Comparison of ENCODE assay signal across 2 cellular contexts in genomic region chr1:24202987-24203386, GRCh38.
TF ChIP-seq lines count a peak whose summit lies in the region.

No MANE protein-coding gene starts in this region.

TF ChIP-seq in H1, 55 proteins besides CTCF, POLR2A, EP300 and RAD21:
- no peak for TF ChIP-seq SAP30 (IDR thresholded peaks at IDR 0.05; ENCODE audit: insufficient read depth, insufficient replicate concordance, low read length)

TF ChIP-seq in SK-N-SH treated with all-trans-retinoic acid at 6 μM for 48 hours, 23 proteins besides CTCF, POLR2A, EP300 and RAD21:
- TF ChIP-seq RARB (CRISPR knock-in tag; IDR thresholded peaks at IDR 0.05), result no peak
- TF ChIP-seq, protein P1, sequence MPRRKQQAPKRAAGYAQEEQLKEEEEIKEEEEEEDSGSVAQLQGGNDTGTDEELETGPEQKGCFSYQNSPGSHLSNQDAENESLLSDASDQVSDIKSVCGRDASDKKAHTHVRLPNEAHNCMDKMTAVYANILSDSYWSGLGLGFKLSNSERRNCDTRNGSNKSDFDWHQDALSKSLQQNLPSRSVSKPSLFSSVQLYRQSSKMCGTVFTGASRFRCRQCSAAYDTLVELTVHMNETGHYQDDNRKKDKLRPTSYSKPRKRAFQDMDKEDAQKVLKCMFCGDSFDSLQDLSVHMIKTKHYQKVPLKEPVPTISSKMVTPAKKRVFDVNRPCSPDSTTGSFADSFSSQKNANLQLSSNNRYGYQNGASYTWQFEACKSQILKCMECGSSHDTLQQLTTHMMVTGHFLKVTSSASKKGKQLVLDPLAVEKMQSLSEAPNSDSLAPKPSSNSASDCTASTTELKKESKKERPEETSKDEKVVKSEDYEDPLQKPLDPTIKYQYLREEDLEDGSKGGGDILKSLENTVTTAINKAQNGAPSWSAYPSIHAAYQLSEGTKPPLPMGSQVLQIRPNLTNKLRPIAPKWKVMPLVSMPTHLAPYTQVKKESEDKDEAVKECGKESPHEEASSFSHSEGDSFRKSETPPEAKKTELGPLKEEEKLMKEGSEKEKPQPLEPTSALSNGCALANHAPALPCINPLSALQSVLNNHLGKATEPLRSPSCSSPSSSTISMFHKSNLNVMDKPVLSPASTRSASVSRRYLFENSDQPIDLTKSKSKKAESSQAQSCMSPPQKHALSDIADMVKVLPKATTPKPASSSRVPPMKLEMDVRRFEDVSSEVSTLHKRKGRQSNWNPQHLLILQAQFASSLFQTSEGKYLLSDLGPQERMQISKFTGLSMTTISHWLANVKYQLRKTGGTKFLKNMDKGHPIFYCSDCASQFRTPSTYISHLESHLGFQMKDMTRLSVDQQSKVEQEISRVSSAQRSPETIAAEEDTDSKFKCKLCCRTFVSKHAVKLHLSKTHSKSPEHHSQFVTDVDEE (CRISPR knock-in tag; IDR thresholded peaks at IDR 0.05), result no peak
- no peak for TF ChIP-seq CREB5 (CRISPR knock-in tag; IDR thresholded peaks at IDR 0.05; ENCODE audit: low read depth)
- TF ChIP-seq PPARA (CRISPR knock-in tag; IDR thresholded peaks at IDR 0.05; ENCODE audit: borderline replicate concordance), result no peak
- no peak for TF ChIP-seq GLIS3 (CRISPR knock-in tag; IDR thresholded peaks at IDR 0.05)
- TF ChIP-seq CSDC2 (CRISPR knock-in tag; IDR thresholded peaks at IDR 0.05), result no peak
